14 cellular contexts compared by ENCODE assay signal in genomic region chr18:79939096-79939495, GRCh38. TPM values are rescaled to one million over a fixed set of nuclear protein-coding genes. Genes with fewer than 3 reads are reported as not detected.
DNase-seq lines count a peak whose midpoint lies in the region; ATAC-seq and TF ChIP-seq lines count a peak whose summit lies in the region.
"Had no signal": no experiment of that assay in that cellular context is flagged by ENCODE, and none has a peak within 500 bp of the region (broad histone marks: within the 10 kb centered on the region; RNA-seq: fewer than 3 reads in every experiment).

No MANE protein-coding gene starts in this region.

- no peak overlapping the region for H3K4me3 Mint-ChIP-seq in chondrocyte (ENCODE audit: unreplicated experiment)
- H3K4me3 Mint-ChIP-seq in stimulated activated effector memory CD8-positive, alpha-beta T cell treated with anti-CD3 and anti-CD28 coated beads, Interleukin-12 subunit alpha, Interleukin-12 subunit beta, amount 100 ng/mL, for 72 hours, result no peak overlapping the region
- H3K4me3 Mint-ChIP-seq: CD8-positive, alpha-beta memory T cell had no signal

- peaks cover 24% of the 10 kb centered on the region for H3K36me3 Mint-ChIP-seq in chondrocyte (ENCODE audit: low read depth)
- peaks cover 44% of the 10 kb centered on the region for H3K36me3 Mint-ChIP-seq in stimulated activated effector memory CD8-positive, alpha-beta T cell treated with anti-CD3 and anti-CD28 coated beads, Interleukin-12 subunit alpha, Interleukin-12 subunit beta, amount 100 ng/mL, for 72 hours

- H3K9me3 Mint-ChIP-seq in chondrocyte (ENCODE audit: low read depth), result peaks cover 5% of the 10 kb centered on the region
- peaks cover 7% of the 10 kb centered on the region for H3K9me3 Mint-ChIP-seq in stimulated activated effector memory CD8-positive, alpha-beta T cell treated with anti-CD3 and anti-CD28 coated beads, Interleukin-12 subunit alpha, Interleukin-12 subunit beta, amount 100 ng/mL, for 72 hours

- peaks cover 31% of the 10 kb centered on the region for H3K4me1 Mint-ChIP-seq in chondrocyte (ENCODE audit: low read depth)
- peaks cover 30% of the 10 kb centered on the region for H3K4me1 Mint-ChIP-seq in stimulated activated effector memory CD8-positive, alpha-beta T cell treated with anti-CD3 and anti-CD28 coated beads, Interleukin-12 subunit alpha, Interleukin-12 subunit beta, amount 100 ng/mL, for 72 hours

- H3K4me3 ChIP-seq in retinal pigment epithelial cell (ENCODE audit: low read length) (no peak overlapping the region), upper lobe of left lung (no peak overlapping the region)
- H3K4me3 ChIP-seq: PC-9 had no signal

- peak in 1 of 4 donors; percentile 72 for TF ChIP-seq EP300 in upper lobe of left lung (IDR thresholded peaks at IDR 0.05)

- WGBS in upper lobe of left lung, 2 donors, result 61 to 67% methylated on average over 5 of the region's 5 CpGs

- peaks cover 3 to 29% (median 11%) of the 10 kb centered on the region in 4 donors for H3K4me1 ChIP-seq in upper lobe of left lung

- H3K27me3 Mint-ChIP-seq in chondrocyte (ENCODE audit: low read depth), result no peaks in the 10 kb centered on the region
- H3K27me3 Mint-ChIP-seq: CD8-positive, alpha-beta memory T cell had no signal

- no peak for TF ChIP-seq CTCF in chondrocyte (IDR thresholded peaks at IDR 0.05)
- TF ChIP-seq CTCF in retinal pigment epithelial cell (conservative IDR thresholded peaks at IDR 0.05; ENCODE audit: low read depth, low read length), result no peak
- no peak for TF ChIP-seq CTCF in upper lobe of left lung (IDR thresholded peaks at IDR 0.05)

- DNase-seq in chondrocyte (ENCODE audit: low spot score) (no peak), foreskin melanocyte (peak; percentile 94), retinal pigment epithelial cell (ENCODE audit: low read depth) (peak; percentile 78), upper lobe of left lung (peak in 1 of 2 donors; percentile 48), NCI-H1436 (lab: John Stamatoyannopoulos, UW) (no peak), anterior cingulate cortex (lab: John Stamatoyannopoulos, UW) (no peak)
- DNase-seq in stimulated activated effector memory CD8-positive, alpha-beta T cell treated with anti-CD3 and anti-CD28 coated beads, Interleukin-12 subunit alpha, Interleukin-12 subunit beta, amount 100 ng/mL, for 72 hours (ENCODE audit: low spot score in 2 of 2), result no peak
- DNase-seq: CD8-positive, alpha-beta memory T cell; DMS 273 treated with DMSO at 0.1 percent for 48 hours; H7; NCI-H1930; NCI-H2171; NCI-H774; PC-9 had no signal

- peak overlapping the region; percentile 38 for H3K27ac Mint-ChIP-seq in chondrocyte (ENCODE audit: unreplicated experiment)
- H3K27ac Mint-ChIP-seq in stimulated activated effector memory CD8-positive, alpha-beta T cell treated with anti-CD3 and anti-CD28 coated beads, Interleukin-12 subunit alpha, Interleukin-12 subunit beta, amount 100 ng/mL, for 72 hours, result no peak overlapping the region

- H3K27ac ChIP-seq in upper lobe of left lung, result peak overlapping the region in 3 of 4 donors; percentile 4 to 53 (median 19)
- H3K27ac ChIP-seq: PC-9 had no signal

- H3K27me3 ChIP-seq in upper lobe of left lung, result no peaks in the 10 kb centered on the region

- peaks cover 0 to 8% (median 2%) of the 10 kb centered on the region in 4 donors for H3K9me3 ChIP-seq in upper lobe of left lung

- no peak for ATAC-seq in upper lobe of left lung (ENCODE audit: low FRiP score in 2 of 2)
- ATAC-seq in stimulated activated effector memory CD8-positive, alpha-beta T cell treated with anti-CD3 and anti-CD28 coated beads, Interleukin-12 subunit alpha, Interleukin-12 subunit beta, amount 100 ng/mL, for 72 hours, result no peak

- TF ChIP-seq POLR2A in upper lobe of left lung (IDR thresholded peaks at IDR 0.05), result no peak

- peaks cover 10 to 77% (median 38%) of the 10 kb centered on the region in 4 donors for H3K36me3 ChIP-seq in upper lobe of left lung

RNA-seq across cellular contexts. Expression of gene SLC66A2, which starts 12.4 kb away (rescaled TPM):
- total RNA-seq in chondrocyte (27.6 to 32.1 TPM (median 29.1 TPM) in 3 replicates), upper lobe of left lung (10 to 100 TPM; 37.6 to 90.7 (median 66.5) TPM)

RNA-seq across cellular contexts. Expression of gene HSBP1L1, which starts 25.3 kb away (rescaled TPM):
- total RNA-seq in chondrocyte (0.99 to 5.4 TPM (median 5.1 TPM) in 3 replicates), upper lobe of left lung (10 to 100 TPM; 32.1 to 80.7 (median 43.8) TPM)

RNA-seq across cellular contexts. Expression of gene TXNL4A, which starts 49.3 kb away (rescaled TPM):
- total RNA-seq in chondrocyte (141 to 143 TPM (median 141 TPM) in 3 replicates), upper lobe of left lung (100 to 1,000 TPM in 1 of 6 donors, 10 to 100 TPM in 5; 11.5 to 101 (median 27.8) TPM)

Comparison
In these comparisons a context has a peak if more than half of its experiments do, and no peak if none do; other contexts are left out.
1. DNase-seq: peak in foreskin melanocyte (single experiment) and retinal pigment epithelial cell (single experiment); none in chondrocyte (single experiment), stimulated activated effector memory CD8-positive, alpha-beta T cell treated with anti-CD3 and anti-CD28 coated beads, Interleukin-12 subunit alpha, Interleukin-12 subunit beta, amount 100 ng/mL, for 72 hours (0 of 2), NCI-H1436 (single experiment) and anterior cingulate cortex (0 of 58).